Comparison of ENCODE assay signal across 16 cellular contexts in the genomic region with DNA sequence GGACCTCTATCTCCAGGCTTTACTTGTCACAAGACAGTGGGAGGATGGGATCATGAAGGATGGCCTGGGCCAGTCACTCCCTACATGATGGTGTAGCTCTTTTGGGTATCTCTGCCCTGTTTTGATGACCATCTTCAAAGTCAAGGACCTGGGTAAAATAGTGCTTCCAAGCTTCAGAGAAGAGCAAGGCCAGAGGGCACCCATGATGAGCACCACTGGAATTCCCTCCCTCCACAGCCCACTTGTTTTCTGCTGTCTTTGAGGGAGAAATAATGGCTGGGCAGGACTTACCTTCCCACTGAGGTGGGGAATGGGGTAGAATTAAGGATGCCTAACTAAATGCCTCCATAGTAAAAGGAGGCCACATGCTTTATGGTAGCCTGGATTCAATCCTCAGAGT.
DNase-seq lines count a peak whose midpoint lies in the region; ATAC-seq, FAIRE-seq and TF ChIP-seq lines count a peak whose summit lies in the region.
"Had no signal": no experiment of that assay in that cellular context is flagged by ENCODE, and none has a peak within 500 bp of the region (broad histone marks: within the 10 kb centered on the region; RNA-seq: fewer than 3 reads in every experiment).

No MANE protein-coding gene starts in this region.

- peaks cover 6% of the 10 kb centered on the region for H3K36me3 ChIP-seq in muscle layer of colon (ENCODE audit: insufficient read depth, low read length)
- H3K36me3 ChIP-seq in thoracic aorta, result no peaks in the 10 kb centered on the region
- H3K36me3 ChIP-seq: colonic mucosa, right lobe of liver had no signal

- H3K4me3 Mint-ChIP-seq in CD4-positive, alpha-beta T cell, result no peak overlapping the region
- peak overlapping the region; percentile 64 for H3K4me3 Mint-ChIP-seq in activated naive CD8-positive, alpha-beta T cell

- H3K4me1 ChIP-seq in muscle layer of colon (ENCODE audit: insufficient read depth, low read length), result peaks cover 80% of the 10 kb centered on the region
- H3K4me1 ChIP-seq in thoracic aorta (ENCODE audit: control insufficient read depth in 1 of 2, low read depth in 2 of 2), result peaks cover 90 to 99% of the 10 kb centered on the region in 2 donors

- POLR2A ChIA-PET in CD4-positive, alpha-beta T cell (lab: Charles Lee), result interaction anchor here (0.9 to 4.2 kb wide), 2 partner anchors 21 to 58 kb away, joined by 3 to 23 read pairs; no protein-coding TSS in a partner anchor

- peak overlapping the region; percentile 86 for H3K27ac Mint-ChIP-seq in CD4-positive, alpha-beta T cell
- peak overlapping the region; percentile 99 for H3K27ac Mint-ChIP-seq in activated naive CD8-positive, alpha-beta T cell

- H3K27ac ChIP-seq in CD4-positive, alpha-beta T cell (ENCODE audit: low read depth, low read length), result no peak overlapping the region
- H3K27ac ChIP-seq in muscle layer of colon (ENCODE audit: low read depth, low read length) (peak overlapping the region; percentile 12), thoracic aorta (peak overlapping the region; percentile 92 to 94)
- H3K27ac ChIP-seq: colonic mucosa, RWPE1 had no signal

- TF ChIP-seq CTCF in CD4-positive, alpha-beta T cell (IDR thresholded peaks at IDR 0.05), result no peak
- TF ChIP-seq CTCF in thoracic aorta (IDR thresholded peaks at IDR 0.05), result no peak

- no peaks in the 10 kb centered on the region for H3K9me3 Mint-ChIP-seq in CD4-positive, alpha-beta T cell
- no peaks in the 10 kb centered on the region for H3K9me3 Mint-ChIP-seq in activated naive CD8-positive, alpha-beta T cell (ENCODE audit: low read depth)
- H3K9me3 Mint-ChIP-seq: activated CD4-positive, alpha-beta T cell treated with anti-CD3 and anti-CD28 coated beads, Interleukin-2, amount 10 ng/mL, durations not matched to agents 24 days and 14 days had no signal

- ATAC-seq in CD4-positive, alpha-beta T cell (ENCODE audit: poor library complexity), result no peak
- ATAC-seq in thoracic aorta (ENCODE audit: insufficient number of reproducible peaks, low FRiP score, low read depth) (no peak), GM19351 (IDR thresholded peaks at IDR 0.05; ENCODE audit: unreplicated experiment) (no peak), HG02840 (IDR thresholded peaks at IDR 0.05; ENCODE audit: low FRiP score, unreplicated experiment) (no peak)
- ATAC-seq: right lobe of liver had no signal

- intact Hi-C loops in CD4-positive, alpha-beta T cell (cut with DNase I, micrococcal nuclease), result loop anchor here in 1 of 2 experiments (10.0 kb wide), 1 partner anchor 307 kb away; no protein-coding TSS in a partner anchor

- peaks cover 16% of the 10 kb centered on the region for H3K36me3 Mint-ChIP-seq in CD4-positive, alpha-beta T cell (ENCODE audit: low read depth)
- H3K36me3 Mint-ChIP-seq in activated naive CD8-positive, alpha-beta T cell, result peaks cover 26% of the 10 kb centered on the region

- H3K27me3 ChIP-seq in CD4-positive, alpha-beta T cell (ENCODE audit: control insufficient read depth, insufficient read depth, low read length), result no peaks in the 10 kb centered on the region
- H3K27me3 ChIP-seq in muscle layer of colon (ENCODE audit: control insufficient read depth in 1 of 2, insufficient read depth in 2 of 2, low read length in 2 of 2) (no peaks in the 10 kb centered on the region), thoracic aorta (replicated peaks; ENCODE audit: insufficient read depth) (no peaks in the 10 kb centered on the region)
- H3K27me3 ChIP-seq: colonic mucosa, right lobe of liver had no signal

- CTCF ChIA-PET in CD4-positive, alpha-beta T cell (lab: Charles Lee), result interaction anchor here (1.1 kb wide), 1 partner anchor 14 kb away, joined by 3 read pairs; no protein-coding TSS in a partner anchor

- no peaks in the 10 kb centered on the region for H3K27me3 Mint-ChIP-seq in CD4-positive, alpha-beta T cell
- H3K27me3 Mint-ChIP-seq in activated naive CD8-positive, alpha-beta T cell, result no peaks in the 10 kb centered on the region
- H3K27me3 Mint-ChIP-seq: activated CD4-positive, alpha-beta T cell treated with anti-CD3 and anti-CD28 coated beads, Interleukin-2, amount 10 ng/mL, durations not matched to agents 24 days and 14 days had no signal

- no peaks in the 10 kb centered on the region for H3K9me3 ChIP-seq in CD4-positive, alpha-beta T cell (ENCODE audit: control insufficient read depth, low read length)
- H3K9me3 ChIP-seq in muscle layer of colon (ENCODE audit: low read length), result no peaks in the 10 kb centered on the region
- H3K9me3 ChIP-seq in thoracic aorta, result no peaks in the 10 kb centered on the region
- H3K9me3 ChIP-seq: colonic mucosa, right lobe of liver had no signal

- H3K9ac ChIP-seq in muscle layer of colon (ENCODE audit: low read length), result no peak overlapping the region

- no peak for FAIRE-seq in GM19239 (lab: Jason Lieb, UNC)
- FAIRE-seq: TTC549 had no signal

- DNase-seq in CD4-positive, alpha-beta T cell, result no peak
- DNase-seq in thoracic aorta (ENCODE audit: low spot score), result no peak
- no peak for DNase-seq in DMS 273 treated with DMSO at 0.1 percent for 48 hours (lab: John Stamatoyannopoulos, UW)
- DNase-seq in GM19239 (ENCODE audit: insufficient read length, low spot score), result no peak
- DNase-seq: activated CD4-positive, alpha-beta T cell treated with anti-CD3 and anti-CD28 coated beads, Interleukin-2, amount 10 ng/mL, durations not matched to agents 24 days and 14 days; colonic mucosa; H7; NCI-H1694 treated with DMSO at 0.1 percent for 48 hours; occipital lobe; right lobe of liver had no signal

- peaks cover 95% of the 10 kb centered on the region for H3K4me1 Mint-ChIP-seq in CD4-positive, alpha-beta T cell (ENCODE audit: low read depth)
- H3K4me1 Mint-ChIP-seq in activated naive CD8-positive, alpha-beta T cell (ENCODE audit: low read depth), result peaks cover 94% of the 10 kb centered on the region

- H3K4me3 ChIP-seq in muscle layer of colon (ENCODE audit: low read depth in 1 of 2, low read length in 2 of 2) (no peak overlapping the region), thoracic aorta (no peak overlapping the region)
- H3K4me3 ChIP-seq: colonic mucosa, right lobe of liver had no signal
